Comparison of ENCODE assay signal across 22 cellular contexts in genomic region chr16:52372313-52372712, GRCh38.
"Had no signal": no experiment of that assay in that cellular context is flagged by ENCODE, and none has a peak within 500 bp of the region (broad histone marks: within the 10 kb centered on the region; RNA-seq: fewer than 3 reads in every experiment).

No MANE protein-coding gene starts in this region.

- H3K27ac ChIP-seq: esophagus squamous epithelium, gastroesophageal sphincter, ovary, suprapubic skin, thyroid gland, upper lobe of left lung, vagina had no signal

- H3K4me1 Mint-ChIP-seq: immature natural killer cell; naive thymus-derived CD4-positive, alpha-beta T cell had no signal

- FAIRE-seq: colon, keratinocyte had no signal

- H3K4me1 ChIP-seq: esophagus squamous epithelium, gastroesophageal sphincter, suprapubic skin, thyroid gland, upper lobe of left lung, vagina had no signal

- H3K36me3 Mint-ChIP-seq: immature natural killer cell; naive thymus-derived CD4-positive, alpha-beta T cell had no signal

- H3K27ac Mint-ChIP-seq: dendritic cell treated with granulocyte-macrophage colony-stimulating factor and Interleukin-4, amounts not matched to agents 40 ng/mL and 50 ng/mL, for 4 days; effector memory CD8-positive, alpha-beta T cell; immature natural killer cell; naive thymus-derived CD4-positive, alpha-beta T cell had no signal

- H3K4me3 ChIP-seq: esophagus squamous epithelium, gastroesophageal sphincter, ovary, smooth muscle cell, suprapubic skin, thyroid gland, upper lobe of left lung, vagina had no signal

- H3K9me3 ChIP-seq: esophagus squamous epithelium, gastroesophageal sphincter, ovary, suprapubic skin, thyroid gland, upper lobe of left lung, vagina had no signal

- H3K4me3 Mint-ChIP-seq: dendritic cell treated with granulocyte-macrophage colony-stimulating factor and Interleukin-4, amounts not matched to agents 40 ng/mL and 50 ng/mL, for 4 days; effector memory CD8-positive, alpha-beta T cell; immature natural killer cell; naive thymus-derived CD4-positive, alpha-beta T cell had no signal

- H3K27me3 ChIP-seq: esophagus squamous epithelium, gastroesophageal sphincter, ovary, suprapubic skin, thyroid gland, upper lobe of left lung, vagina had no signal

- H3K27me3 Mint-ChIP-seq: dendritic cell treated with granulocyte-macrophage colony-stimulating factor and Interleukin-4, amounts not matched to agents 40 ng/mL and 50 ng/mL, for 4 days; effector memory CD8-positive, alpha-beta T cell; naive thymus-derived CD4-positive, alpha-beta T cell had no signal

- DNase-seq: effector memory CD8-positive, alpha-beta T cell; esophagus squamous epithelium; foreskin fibroblast; glutamatergic neuron; immature natural killer cell; left cardiac atrium; left ventricle myocardium superior; naive thymus-derived CD4-positive, alpha-beta T cell; nucleus accumbens; ovary; right cardiac atrium; stimulated activated CD4-positive, alpha-beta T cell treated with anti-CD3 and anti-CD28 coated beads, Interleukin-2, amount 100 ng/mL, for 48 hours; stimulated activated naive CD4-positive, alpha-beta T cell treated with Interleukin-2 at 50 U/mL for 16 hours; thyroid gland had no signal

- ATAC-seq: effector memory CD8-positive, alpha-beta T cell; gastroesophageal sphincter; left cardiac atrium; left ventricle myocardium superior; naive thymus-derived CD4-positive, alpha-beta T cell; right cardiac atrium had no signal

- H3K36me3 ChIP-seq: esophagus squamous epithelium, gastroesophageal sphincter, ovary, suprapubic skin, thyroid gland, upper lobe of left lung, vagina had no signal

- H3K4me2 ChIP-seq: smooth muscle cell had no signal
